8 cellular contexts compared by ENCODE assay signal in genomic region chr15:52178765-52179164, GRCh38. TPM values are rescaled to one million over a fixed set of nuclear protein-coding genes. Genes with fewer than 3 reads are reported as not detected.
DNase-seq lines count a peak whose midpoint lies in the region; ATAC-seq and TF ChIP-seq lines count a peak whose summit lies in the region.

No MANE protein-coding gene starts in this region.

- peak overlapping the region; percentile 90 to 99 (median 97) for H3K27ac Mint-ChIP-seq in naive thymus-derived CD4-positive, alpha-beta T cell

- H3K4me1 Mint-ChIP-seq in naive thymus-derived CD4-positive, alpha-beta T cell: peaks cover 19 to 54% (median 46%) of the 10 kb centered on the region in 7 donors

- no peaks in the 10 kb centered on the region for H3K9me3 ChIP-seq in naive thymus-derived CD4-positive, alpha-beta T cell (ENCODE audit: control insufficient read depth in 2 of 3, low read length in 3 of 3)

- ATAC-seq in naive thymus-derived CD4-positive, alpha-beta T cell: no peak
- no peak for ATAC-seq in sciatic nerve

- H3K36me3 Mint-ChIP-seq in naive thymus-derived CD4-positive, alpha-beta T cell: peaks cover 0 to 10% (median 0%) of the 10 kb centered on the region in 5 donors

- H3K27me3 ChIP-seq in naive thymus-derived CD4-positive, alpha-beta T cell (ENCODE audit: control insufficient read depth in 2 of 2, insufficient read depth in 2 of 2, low read length in 2 of 2): no peaks in the 10 kb centered on the region

- CTCF ChIA-PET in naive thymus-derived CD4-positive, alpha-beta T cell (lab: Charles Lee): interaction anchor here (0.7 to 1.7 kb wide), 3 partner anchors 9 to 29 kb away, joined by 3 to 6 read pairs (median 4); no protein-coding TSS in a partner anchor

- no peak for DNase-seq in AG09309 (ENCODE audit: low read depth)
- no peak for DNase-seq in Jurkat, Clone E6-1 (ENCODE audit: low read depth, low spot score)
- no peak for DNase-seq in choroid plexus epithelial cell (ENCODE audit: low read depth)
- DNase-seq in naive thymus-derived CD4-positive, alpha-beta T cell: no peak
- no peak for DNase-seq in RPMI8226
- DNase-seq in sciatic nerve (ENCODE audit: low spot score): no peak
- DNase-seq in stimulated activated CD4-positive, alpha-beta T cell treated with anti-CD3 and anti-CD28 coated beads, Interleukin-2, amount 100 ng/mL, for 24 hours: no peak
- DNase-seq in NCI-H1694 treated with DMSO at 0.1 percent for 48 hours (lab: John Stamatoyannopoulos, UW): no peak

- no peaks in the 10 kb centered on the region for H3K27me3 Mint-ChIP-seq in naive thymus-derived CD4-positive, alpha-beta T cell

- peak overlapping the region; percentile 83 for H3K4me3 ChIP-seq in AG09309 (ENCODE audit: control insufficient read depth, low read depth, low read length)
- H3K4me3 ChIP-seq in Jurkat, Clone E6-1 (ENCODE audit: low read length): peak overlapping the region; percentile 79
- peak overlapping the region; percentile 72 for H3K4me3 ChIP-seq in choroid plexus epithelial cell (ENCODE audit: low read depth, low read length)
- H3K4me3 ChIP-seq in naive thymus-derived CD4-positive, alpha-beta T cell (ENCODE audit: low read length): peak overlapping the region; percentile 98

- H3K9me3 Mint-ChIP-seq in naive thymus-derived CD4-positive, alpha-beta T cell: peaks cover 0 to 1% (median 0%) of the 10 kb centered on the region in 11 donors

- peak overlapping the region; percentile 95 for H3K27ac ChIP-seq in naive thymus-derived CD4-positive, alpha-beta T cell (ENCODE audit: low read depth, low read length)

- TF ChIP-seq CTCF in AG09309 (IDR thresholded peaks at IDR 0.05; ENCODE audit: control insufficient read depth, insufficient read depth, low read depth, low read length, missing control alignments): no peak
- TF ChIP-seq CTCF in choroid plexus epithelial cell (conservative IDR thresholded peaks at IDR 0.05; ENCODE audit: low read depth, low read length): no peak

- intact Hi-C loops in naive thymus-derived CD4-positive, alpha-beta T cell (cut with micrococcal nuclease): loop anchor here (1.0 to 10.0 kb wide), 3 partner anchors 196 to 390 kb away; partner anchors contain the start of gene ARPP19 (in 2 of the 2)
- intact Hi-C loops in sciatic nerve (cut with DNase I): no loop called here

- POLR2A ChIA-PET in naive thymus-derived CD4-positive, alpha-beta T cell (lab: Charles Lee): interaction anchor here (0.7 to 4.5 kb wide), 19 partner anchors 8 to 441 kb away, joined by 3 to 53 read pairs (median 8); partner anchors contain the start of genes BCL2L10, LEO1 and LYSMD2

- H3K4me1 ChIP-seq in naive thymus-derived CD4-positive, alpha-beta T cell (ENCODE audit: control insufficient read depth in 2 of 2, insufficient read depth in 2 of 2, low read length in 2 of 2): peaks cover 19 to 20% of the 10 kb centered on the region in 2 donors

- peaks cover 0 to 3% (median 0%) of the 10 kb centered on the region in 3 experiments for H3K36me3 ChIP-seq in naive thymus-derived CD4-positive, alpha-beta T cell (ENCODE audit: control insufficient read depth in 2 of 3, insufficient read depth in 3 of 3, low read length in 3 of 3)

- peak overlapping the region; percentile 86 to 100 (median 94) for H3K4me3 Mint-ChIP-seq in naive thymus-derived CD4-positive, alpha-beta T cell

RNA-seq across cellular contexts. Expression of gene GNB5, which starts 12.4 kb away (rescaled TPM):
- 45.7 TPM for polyA plus RNA-seq in Jurkat, Clone E6-1 (2012; ENCODE audit: insufficient read depth, insufficient read length)
- 10 to 100 TPM; 35.9 to 80.0 (median 50.7) TPM for total RNA-seq in naive thymus-derived CD4-positive, alpha-beta T cell
- polyA plus RNA-seq in naive thymus-derived CD4-positive, alpha-beta T cell: 10 to 100 TPM; 35.1 to 49.0 TPM
- 12.8 TPM for total RNA-seq in sciatic nerve
